In genomic region chr16:2755158-2755557, GRCh38 we compare ENCODE assay signal across 3 cellular contexts.
TF ChIP-seq lines count a peak whose summit lies in the region.

No MANE protein-coding gene starts in this region.

TF ChIP-seq in A549, 52 proteins besides CTCF, POLR2A, EP300 and RAD21:
- TF ChIP-seq ZSCAN20 (CRISPR knock-in tag; IDR thresholded peaks at IDR 0.05) (no peak), RARB (CRISPR knock-in tag; IDR thresholded peaks at IDR 0.05) (no peak), FOXS1 (CRISPR knock-in tag; IDR thresholded peaks at IDR 0.05) (no peak)
- TF ChIP-seq, protein P1, sequence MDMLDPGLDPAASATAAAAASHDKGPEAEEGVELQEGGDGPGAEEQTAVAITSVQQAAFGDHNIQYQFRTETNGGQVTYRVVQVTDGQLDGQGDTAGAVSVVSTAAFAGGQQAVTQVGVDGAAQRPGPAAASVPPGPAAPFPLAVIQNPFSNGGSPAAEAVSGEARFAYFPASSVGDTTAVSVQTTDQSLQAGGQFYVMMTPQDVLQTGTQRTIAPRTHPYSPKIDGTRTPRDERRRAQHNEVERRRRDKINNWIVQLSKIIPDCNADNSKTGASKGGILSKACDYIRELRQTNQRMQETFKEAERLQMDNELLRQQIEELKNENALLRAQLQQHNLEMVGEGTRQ (IDR thresholded peaks at IDR 0.05) = no peak

TF ChIP-seq in HEK293, 187 proteins besides CTCF, POLR2A, EP300 and RAD21:
- TF ChIP-seq ZNF214 (tag by site-specific recombination; IDR thresholded peaks at IDR 0.05; ENCODE audit: borderline replicate concordance) (no peak), KLF1 (tag by site-specific recombination; IDR thresholded peaks at IDR 0.05) (no peak), ZNF792 (tag by site-specific recombination; IDR thresholded peaks at IDR 0.05) (no peak), PRDM1 (tag by site-specific recombination; IDR thresholded peaks at IDR 0.05) (peak; percentile 60), INSM2 (tag by site-specific recombination; IDR thresholded peaks at IDR 0.05) (0 out of 2 replicates have a peak, but pooled peaks have one; percentile 1), ZNF529 (tag by site-specific recombination; IDR thresholded peaks at IDR 0.05; ENCODE audit: insufficient replicate concordance) (no peak), ZNF202 (tag by site-specific recombination; IDR thresholded peaks at IDR 0.05; ENCODE audit: borderline replicate concordance) (no peak), ZNF133 (tag by site-specific recombination; IDR thresholded peaks at IDR 0.05) (no peak)
- TF ChIP-seq, protein P2, sequence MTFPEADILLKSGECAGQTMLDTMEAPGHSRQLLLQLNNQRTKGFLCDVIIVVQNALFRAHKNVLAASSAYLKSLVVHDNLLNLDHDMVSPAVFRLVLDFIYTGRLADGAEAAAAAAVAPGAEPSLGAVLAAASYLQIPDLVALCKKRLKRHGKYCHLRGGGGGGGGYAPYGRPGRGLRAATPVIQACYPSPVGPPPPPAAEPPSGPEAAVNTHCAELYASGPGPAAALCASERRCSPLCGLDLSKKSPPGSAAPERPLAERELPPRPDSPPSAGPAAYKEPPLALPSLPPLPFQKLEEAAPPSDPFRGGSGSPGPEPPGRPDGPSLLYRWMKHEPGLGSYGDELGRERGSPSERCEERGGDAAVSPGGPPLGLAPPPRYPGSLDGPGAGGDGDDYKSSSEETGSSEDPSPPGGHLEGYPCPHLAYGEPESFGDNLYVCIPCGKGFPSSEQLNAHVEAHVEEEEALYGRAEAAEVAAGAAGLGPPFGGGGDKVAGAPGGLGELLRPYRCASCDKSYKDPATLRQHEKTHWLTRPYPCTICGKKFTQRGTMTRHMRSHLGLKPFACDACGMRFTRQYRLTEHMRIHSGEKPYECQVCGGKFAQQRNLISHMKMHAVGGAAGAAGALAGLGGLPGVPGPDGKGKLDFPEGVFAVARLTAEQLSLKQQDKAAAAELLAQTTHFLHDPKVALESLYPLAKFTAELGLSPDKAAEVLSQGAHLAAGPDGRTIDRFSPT (tag by site-specific recombination; IDR thresholded peaks at IDR 0.05) = no peak

TF ChIP-seq in GM12878, 131 proteins besides CTCF, POLR2A, EP300 and RAD21:
- TF ChIP-seq CREM (IDR thresholded peaks at IDR 0.05; ENCODE audit: low read depth) = no peak
- no peak for TF ChIP-seq MEF2B (IDR thresholded peaks at IDR 0.05; ENCODE audit: partially characterized antibody, poor library complexity, severe bottlenecking)
- TF ChIP-seq ESRRA (IDR thresholded peaks at IDR 0.05; ENCODE audit: low read length) = no peak
TF ChIP-seq in GM12878: peak in this region for 0.
